In genomic region chr3:48016336-48016973, GRCh38 we compare ENCODE assay signal across 8 cellular contexts. TPM values are rescaled to one million over a fixed set of nuclear protein-coding genes. Genes with fewer than 3 reads are reported as not detected.
DNase-seq lines count a peak whose midpoint lies in the region; ATAC-seq, FAIRE-seq and TF ChIP-seq lines count a peak whose summit lies in the region.

MAP4 (minus strand) TSS chr3:48016416; CDS start chr3:47998860, 17,556 bp downstream.

- TF ChIP-seq RAD21 in A549 (conservative IDR thresholded peaks at IDR 0.05 in 1 of 2, IDR thresholded peaks at IDR 0.05 in 1 of 2), result no peak

- no peak for FAIRE-seq in A549 (lab: Jason Lieb, UNC)

- peaks cover 0 to 3% of the 10 kb centered on the region in 2 donors for H3K36me3 ChIP-seq in lung (ENCODE audit: control insufficient read depth in 2 of 2, insufficient read depth in 2 of 2, low read length in 2 of 2)

- H3K27ac ChIP-seq in A549 (peak within 1 kb of the TSS; percentile 62 to 82), lung (ENCODE audit: low read depth in 1 of 2, low read length in 1 of 2) (peak within 1 kb of the TSS in 1 of 2 donors; percentile 78)

- no peak for TF ChIP-seq POLR2A in A549 (IDR thresholded peaks at IDR 0.05; ENCODE audit: low read length)

- H3K4me3 ChIP-seq in A549 (no peak within 1 kb of the TSS), lung (no peak within 1 kb of the TSS)

- CTCF ChIA-PET in A549 (lab: Yijun Ruan, JAX), result interaction anchor here (0.8 kb wide), 1 partner anchor 11 kb away, joined by 3 read pairs; no protein-coding TSS in a partner anchor

- ATAC-seq in A549 (peak; percentile 52; a peak in 3 of 6 replicates), lung (ENCODE audit: insufficient read depth, low FRiP score) (no peak), HG02885 (IDR thresholded peaks at IDR 0.05; ENCODE audit: poor library complexity, unreplicated experiment) (no peak), HG02840 (IDR thresholded peaks at IDR 0.05; ENCODE audit: low FRiP score, unreplicated experiment) (no peak)

- 44% methylated on average over 4 of the region's 4 CpGs for WGBS in A549 (ENCODE audit: missing lambda C conversion rate)
- WGBS in lung, 2 donors, result 47 to 52% methylated on average over 4 of the region's 4 CpGs

- TF ChIP-seq EP300 in A549 (IDR thresholded peaks at IDR 0.05), result no peak

- TF ChIP-seq CTCF in A549 (IDR thresholded peaks at IDR 0.05), result no peak
- TF ChIP-seq CTCF in lung (IDR thresholded peaks at IDR 0.05; ENCODE audit: control extremely low read depth, extremely low read depth), result no peak

- peak within 1 kb of the TSS; percentile 68 for H3K4me2 ChIP-seq in A549

- H3K4me1 ChIP-seq in A549 (peaks cover 74% of the 10 kb centered on the region), lung (ENCODE audit: control insufficient read depth in 2 of 2, insufficient read depth in 2 of 2, low read length in 2 of 2) (peaks cover 4 to 40% of the 10 kb centered on the region in 2 donors)

- DNase-seq in A549 (ENCODE audit: low read depth in 1 of 2, low spot score in 1 of 2), result peak in 1 of 2 experiments; percentile 31
- peak; percentile 27 for DNase-seq in M059J (ENCODE audit: low read depth)
- DNase-seq in cerebellar cortex (ENCODE audit: low spot score), result peak; percentile 95
- no peak for DNase-seq in lung (ENCODE audit: low spot score)
- DNase-seq in ureter (ENCODE audit: low spot score), result no peak
- no peak for DNase-seq in NCI-H526 (lab: John Stamatoyannopoulos, UW)

- POLR2A ChIA-PET in A549 (lab: Yijun Ruan, JAX), result no interaction called here

- no peaks in the 10 kb centered on the region for H3K27me3 ChIP-seq in lung (ENCODE audit: control insufficient read depth, insufficient read depth)

- H3K9me3 ChIP-seq in A549, result no peaks in the 10 kb centered on the region
- no peaks in the 10 kb centered on the region for H3K9me3 ChIP-seq in lung (ENCODE audit: control insufficient read depth in 2 of 2, insufficient read depth in 1 of 2, low read length in 1 of 2)

TF ChIP-seq in A549, 52 proteins besides CTCF, POLR2A, EP300 and RAD21:
- TF ChIP-seq MAFK (IDR thresholded peaks at IDR 0.05; ENCODE audit: partially characterized antibody) (peak; percentile 37), CEBPB (IDR thresholded peaks at IDR 0.05) (no peak)

RNA-seq across cellular contexts. Expression of gene MAP4, which starts in this region (rescaled TPM):
- polyA plus RNA-seq in A549 (2011; rRNA removed) (90.1 and 98.5 TPM in 2 replicates), A549 (2017; fragmentation: RNase III; extraction: RNeasy Plus Mini Kit Qiagen cat#74134 plus additional on column Dnase treatment) (77.7 to 84.4 TPM (median 80.6 TPM) in 3 replicates), lung (10 to 100 TPM; 62.6 to 67.4 TPM)
- 59.8 and 72.2 TPM in 2 replicates for polyA plus RNA-seq in A549 (2012; cell fraction: cytosol; rRNA removed)
- 165 and 169 TPM in 2 replicates for polyA plus RNA-seq in A549 (2012; cell fraction: nucleus; rRNA removed)
- 71.2 and 82.7 TPM in 2 replicates for polyA minus RNA-seq in A549 (2011; rRNA and poly(A)+ RNA removed)
- 56.3 and 95.5 TPM in 2 replicates for total RNA-seq in M059J (2014; rRNA removed; shearing (Covaris generic))
- total RNA-seq in lung (100 to 1,000 TPM; 102 to 203 TPM), ureter (265 TPM)

Comparison
In these comparisons a context has a peak if more than half of its experiments do, and no peak if none do; other contexts are left out.
1. ATAC-seq: peak in A549 (2 of 2); none in lung (single experiment), HG02885 (single experiment) and HG02840 (single experiment).
2. DNase-seq: peak in M059J (single experiment) and cerebellar cortex (single experiment); none in lung (single experiment), ureter (single experiment) and NCI-H526 (0 of 2).